9 cellular contexts compared by ENCODE assay signal in the genomic region with DNA sequence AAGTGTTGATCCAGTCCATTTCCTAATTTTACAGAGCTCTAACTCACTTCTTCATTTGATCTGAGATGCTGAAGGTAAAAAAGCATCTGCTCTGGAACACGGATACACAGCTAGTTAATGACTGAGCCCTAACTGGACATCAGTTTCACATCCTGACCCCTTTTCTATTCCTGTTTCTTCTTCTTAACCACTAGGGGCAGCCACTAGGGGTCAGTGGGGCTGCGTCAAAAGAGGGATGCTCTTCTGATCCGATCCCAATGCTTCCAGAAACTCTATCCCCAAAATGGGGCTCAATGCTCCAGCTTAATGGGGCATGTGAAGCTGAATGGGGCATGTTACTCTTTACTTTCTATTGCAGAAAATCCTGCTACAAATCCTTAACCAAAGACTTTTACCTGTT. TPM values are rescaled to one million over a fixed set of nuclear protein-coding genes. Genes with fewer than 3 reads are reported as not detected.
A peak's percentile ranks its signal among the peaks of the same experiment; 100 is the strongest.
DNase-seq lines count a peak whose midpoint lies in the region; ATAC-seq and TF ChIP-seq lines count a peak whose summit lies in the region.
"Had no signal": no experiment of that assay in that cellular context is flagged by ENCODE, and none has a peak within 500 bp of the region (broad histone marks: within the 10 kb centered on the region; RNA-seq: fewer than 3 reads in every experiment).

No MANE protein-coding gene starts in this region.

- no peak overlapping the region for H3K9ac ChIP-seq in neural cell (ENCODE audit: low read length)

- peaks cover 3% of the 10 kb centered on the region for H3K27me3 Mint-ChIP-seq in brain
- no peaks in the 10 kb centered on the region for H3K27me3 Mint-ChIP-seq in activated CD4-positive, alpha-beta T cell treated with anti-CD3 and anti-CD28 coated beads for 36 hours

- TF ChIP-seq RAD21 in neural cell (conservative IDR thresholded peaks at IDR 0.05), result peak; percentile 20

- H3K27ac Mint-ChIP-seq in brain, result no peak overlapping the region
- no peak overlapping the region for H3K27ac Mint-ChIP-seq in activated CD4-positive, alpha-beta T cell treated with anti-CD3 and anti-CD28 coated beads for 36 hours

- no peak for TF ChIP-seq POLR2A in uterus (IDR thresholded peaks at IDR 0.05)

- H3K36me3 ChIP-seq in neural cell (ENCODE audit: insufficient read depth, low read length) (no peaks in the 10 kb centered on the region), uterus (no peaks in the 10 kb centered on the region)
- H3K36me3 ChIP-seq: SJSA1 had no signal

- peaks cover 0 to 2% (median 0%) of the 10 kb centered on the region in 5 experiments for H3K9me3 Mint-ChIP-seq in brain
- H3K9me3 Mint-ChIP-seq in activated CD4-positive, alpha-beta T cell treated with anti-CD3 and anti-CD28 coated beads for 36 hours (ENCODE audit: low read depth), result no peaks in the 10 kb centered on the region

- H3K27ac ChIP-seq in neural cell (ENCODE audit: low read length), result no peak overlapping the region
- no peak overlapping the region for H3K27ac ChIP-seq in uterus
- H3K27ac ChIP-seq: SJSA1 had no signal

- H3K9me3 ChIP-seq in neural cell (ENCODE audit: low read length) (no peaks in the 10 kb centered on the region), uterus (no peaks in the 10 kb centered on the region)
- H3K9me3 ChIP-seq: SJSA1 had no signal

- no peak overlapping the region for H2AFZ ChIP-seq in neural cell (ENCODE audit: low read depth, low read length)

- CTCF ChIA-PET in activated CD4-positive, alpha-beta T cell treated with anti-CD3 and anti-CD28 coated beads for 36 hours (lab: Charles Lee), result interaction anchor here (0.8 kb wide), 1 partner anchor 13 kb away, joined by 3 read pairs; no protein-coding TSS in a partner anchor

- TF ChIP-seq CTCF in brain (conservative IDR thresholded peaks at IDR 0.05) (peak; percentile 37 to 65), neural cell (IDR thresholded peaks at IDR 0.05; ENCODE audit: poor library complexity, severe bottlenecking) (peak; percentile 31), uterus (IDR thresholded peaks at IDR 0.05) (no peak)

- H3F3A ChIP-seq in neural cell (ENCODE audit: insufficient read depth, low read length, poor library complexity, severe bottlenecking), result no peaks in the 10 kb centered on the region

- H3K4me1 ChIP-seq in uterus, result no peaks in the 10 kb centered on the region
- H3K4me1 ChIP-seq: SJSA1 had no signal

- H3K79me2 ChIP-seq in neural cell (replicated peaks; ENCODE audit: insufficient read depth, low read length), result no peaks in the 10 kb centered on the region

- no peaks in the 10 kb centered on the region for H3K9me2 ChIP-seq in neural cell (ENCODE audit: insufficient read depth, low read length)

- no peaks in the 10 kb centered on the region for H3K36me3 Mint-ChIP-seq in brain
- no peaks in the 10 kb centered on the region for H3K36me3 Mint-ChIP-seq in activated CD4-positive, alpha-beta T cell treated with anti-CD3 and anti-CD28 coated beads for 36 hours (ENCODE audit: low read depth)

- POLR2A ChIA-PET in activated CD4-positive, alpha-beta T cell treated with anti-CD3 and anti-CD28 coated beads for 36 hours (lab: Charles Lee), result no interaction called here

- H3K4me3 Mint-ChIP-seq in brain, result no peak overlapping the region
- H3K4me3 Mint-ChIP-seq in activated CD4-positive, alpha-beta T cell treated with anti-CD3 and anti-CD28 coated beads for 36 hours, result no peak overlapping the region

- H3K4me2 ChIP-seq in neural cell (ENCODE audit: low read length), result no peak overlapping the region

- no peaks in the 10 kb centered on the region for H3K4me1 Mint-ChIP-seq in brain
- H3K4me1 Mint-ChIP-seq in activated CD4-positive, alpha-beta T cell treated with anti-CD3 and anti-CD28 coated beads for 36 hours, result no peaks in the 10 kb centered on the region

- H3K4me3 ChIP-seq in neural cell (ENCODE audit: low read length) (no peak overlapping the region), uterus (no peak overlapping the region)
- H3K4me3 ChIP-seq: SJSA1 had no signal

- DNase-seq in GM03348 (ENCODE audit: low spot score), result peak; percentile 17
- peak; percentile 1 for DNase-seq in LoVo (ENCODE audit: low spot score)
- DNase-seq in DMS153 (lab: John Stamatoyannopoulos, UW), result no peak
- no peak for DNase-seq in activated CD4-positive, alpha-beta T cell treated with anti-CD3 and anti-CD28 coated beads for 36 hours
- no peak for DNase-seq in uterus

- no peaks in the 10 kb centered on the region for H3K27me3 ChIP-seq in neural cell (ENCODE audit: insufficient read depth, low read depth, low read length)
- H3K27me3 ChIP-seq in uterus, result no peaks in the 10 kb centered on the region
- H3K27me3 ChIP-seq: SJSA1 had no signal

- TF ChIP-seq EP300 in neural cell (conservative IDR thresholded peaks at IDR 0.05; ENCODE audit: poor library complexity, severe bottlenecking), result no peak

- ATAC-seq in activated CD4-positive, alpha-beta T cell treated with anti-CD3 and anti-CD28 coated beads for 36 hours, result no peak
- ATAC-seq in HG03135 (IDR thresholded peaks at IDR 0.05; ENCODE audit: unreplicated experiment), result no peak

- intact Hi-C loops in activated CD4-positive, alpha-beta T cell treated with anti-CD3 and anti-CD28 coated beads for 36 hours (cut with DNase I, micrococcal nuclease), result no loop called here
- intact Hi-C loops in uterus (cut with DNase I; ENCODE audit: low total_unique reads), result no loop called here

- no peaks in the 10 kb centered on the region for H4K20me1 ChIP-seq in neural cell (ENCODE audit: insufficient read depth)

TF ChIP-seq in neural cell, 6 proteins besides CTCF, POLR2A, EP300 and RAD21:
- TF ChIP-seq SMC3 (conservative IDR thresholded peaks at IDR 0.05; ENCODE audit: poor library complexity) (no peak), MXI1 (conservative IDR thresholded peaks at IDR 0.05; ENCODE audit: poor library complexity, severe bottlenecking) (no peak), POLR2AphosphoS5 (IDR thresholded peaks at IDR 0.05) (no peak), REST (IDR thresholded peaks at IDR 0.05; ENCODE audit: borderline replicate concordance) (no peak), TAF1 (IDR thresholded peaks at IDR 0.05; ENCODE audit: low read depth) (no peak), EZH2 (IDR thresholded peaks at IDR 0.05; ENCODE audit: borderline replicate concordance, insufficient read depth, low read length, poor library complexity, severe bottlenecking) (no peak)

RNA-seq across cellular contexts. Expression of gene PHKA2, which starts 33.4 kb away (rescaled TPM):
- polyA plus RNA-seq in brain (ENCODE audit: insufficient read depth, low read depth, low replicate concordance) (8.7 TPM), neural cell (9.6 TPM in 2 replicates)
- 19.0 and 19.7 TPM in 2 replicates for polyA minus RNA-seq in neural cell
- total RNA-seq in activated CD4-positive, alpha-beta T cell treated with anti-CD3 and anti-CD28 coated beads for 36 hours, result 10 to 100 TPM; 22.0 to 24.5 TPM
- total RNA-seq in uterus, result 10 to 100 TPM in 3 of 4 donors, 1 to 10 TPM in 1; 3.6 to 45.6 (median 24.7) TPM

Comparison
In these comparisons a context has a peak if more than half of its experiments do, and no peak if none do; other contexts are left out.
1. DNase-seq: peak in GM03348 (single experiment) and LoVo (single experiment); none in DMS153 (single experiment), activated CD4-positive, alpha-beta T cell treated with anti-CD3 and anti-CD28 coated beads for 36 hours (single experiment) and uterus (0 of 2).
2. CTCF ChIP-seq: peak in brain (2 of 2) and neural cell (single experiment); none in uterus (0 of 4).